In the genomic region with DNA sequence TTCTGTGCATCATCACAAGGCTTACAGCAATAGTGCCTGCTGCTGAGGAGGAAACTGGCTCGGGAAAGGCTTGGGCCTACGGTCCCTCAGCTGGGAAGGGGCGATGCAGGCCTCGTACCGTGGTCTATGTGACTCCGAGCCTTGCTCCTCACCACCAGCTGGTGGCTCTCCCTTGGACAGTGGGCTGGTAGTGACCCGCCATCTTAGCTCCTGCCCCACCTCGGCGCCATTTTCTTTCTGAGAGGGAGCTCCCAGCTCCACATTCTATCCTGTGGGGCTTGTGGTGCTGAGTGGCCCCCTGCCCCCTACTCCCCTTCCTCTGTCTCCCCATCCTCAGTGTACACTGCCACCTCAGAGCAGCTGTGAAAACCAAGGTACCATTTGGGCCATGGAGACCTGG, we compare ENCODE assay signal across 2 cellular contexts.
TF ChIP-seq lines count a peak whose summit lies in the region.

No MANE protein-coding gene starts in this region.

TF ChIP-seq in K562, 482 proteins besides CTCF, POLR2A, EP300 and RAD21:
- TF ChIP-seq HDAC8 (tag; IDR thresholded peaks at IDR 0.05) (no peak), TCFL5 (CRISPR knock-in tag; conservative IDR thresholded peaks at IDR 0.05) (no peak), ZNF3 (CRISPR knock-in tag; IDR thresholded peaks at IDR 0.05) (no peak), YY1 (IDR thresholded peaks at IDR 0.05; ENCODE audit: borderline replicate concordance in 1 of 3, control insufficient read depth in 1 of 3, extremely low read depth in 1 of 3, insufficient read depth in 3 of 3, insufficient read length in 1 of 3, insufficient replicate concordance in 2 of 3, low read depth in 1 of 3, low read length in 2 of 3) (peak; percentile 28 to 87 (median 53))

TF ChIP-seq in H1, 55 proteins besides CTCF, POLR2A, EP300 and RAD21:
- TF ChIP-seq YY1 (IDR thresholded peaks at IDR 0.05; ENCODE audit: low read depth, low read length) (no peak), NRF1 (IDR thresholded peaks at IDR 0.05; ENCODE audit: low read depth, low read length) (no peak), RNF2 (IDR thresholded peaks at IDR 0.05; ENCODE audit: borderline replicate concordance, low read depth, low read length, missing control alignments, poor library complexity, severe bottlenecking) (no peak), GABPA (IDR thresholded peaks at IDR 0.05; ENCODE audit: borderline replicate concordance, insufficient read depth, low read length) (no peak), KDM5A (IDR thresholded peaks at IDR 0.05; ENCODE audit: low read length) (no peak), SAP30 (IDR thresholded peaks at IDR 0.05; ENCODE audit: insufficient read depth, insufficient replicate concordance, low read length) (no peak), SIRT6 (IDR thresholded peaks at IDR 0.05; ENCODE audit: low read length) (no peak), CTBP2 (IDR thresholded peaks at IDR 0.05; ENCODE audit: borderline replicate concordance, insufficient read depth, insufficient read length, low read length) (no peak), NANOG (IDR thresholded peaks at IDR 0.05; ENCODE audit: insufficient read depth, low read depth, low read length, poor library complexity, severe bottlenecking) (no peak), SUZ12 (IDR thresholded peaks at IDR 0.05; ENCODE audit: low read length) (no peak), CEBPB (IDR thresholded peaks at IDR 0.05; ENCODE audit: low read depth, low read length) (no peak), GTF2F1 (IDR thresholded peaks at IDR 0.05; ENCODE audit: borderline replicate concordance, low read depth, low read length) (no peak)
- TF ChIP-seq, protein P1, sequence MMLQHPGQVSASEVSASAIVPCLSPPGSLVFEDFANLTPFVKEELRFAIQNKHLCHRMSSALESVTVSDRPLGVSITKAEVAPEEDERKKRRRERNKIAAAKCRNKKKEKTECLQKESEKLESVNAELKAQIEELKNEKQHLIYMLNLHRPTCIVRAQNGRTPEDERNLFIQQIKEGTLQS (IDR thresholded peaks at IDR 0.05; ENCODE audit: insufficient read depth, low read depth, low read length), result no peak
- TF ChIP-seq, protein P2, sequence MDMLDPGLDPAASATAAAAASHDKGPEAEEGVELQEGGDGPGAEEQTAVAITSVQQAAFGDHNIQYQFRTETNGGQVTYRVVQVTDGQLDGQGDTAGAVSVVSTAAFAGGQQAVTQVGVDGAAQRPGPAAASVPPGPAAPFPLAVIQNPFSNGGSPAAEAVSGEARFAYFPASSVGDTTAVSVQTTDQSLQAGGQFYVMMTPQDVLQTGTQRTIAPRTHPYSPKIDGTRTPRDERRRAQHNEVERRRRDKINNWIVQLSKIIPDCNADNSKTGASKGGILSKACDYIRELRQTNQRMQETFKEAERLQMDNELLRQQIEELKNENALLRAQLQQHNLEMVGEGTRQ (IDR thresholded peaks at IDR 0.05; ENCODE audit: low read length), result no peak
TF ChIP-seq in H1: peak in this region for 0.
